1 cellular context compared by ENCODE assay signal in genomic region chr10:38094158-38094922, GRCh38.
TF ChIP-seq lines count a peak whose summit lies in the region.

Gene ZNF37A (plus strand): TSS chr10:38094337. CDS start chr10:38096618, 2,281 bp downstream.

TF ChIP-seq in HepG2, 621 proteins besides CTCF, POLR2A, EP300 and RAD21 (continued from another document and continues in another):
- TF ChIP-seq BRD4 (CRISPR knock-in tag; IDR thresholded peaks at IDR 0.05): peak; percentile 54; the same call in 1 of the 2 replicates
- TF ChIP-seq ZNF713 (CRISPR knock-in tag; IDR thresholded peaks at IDR 0.05): 0 out of 2 replicates have a peak, but pooled peaks have one; percentile 34
- 0 out of 2 replicates have a peak, but pooled peaks have one; percentile 47 for TF ChIP-seq ZSCAN5A (CRISPR knock-in tag; IDR thresholded peaks at IDR 0.05; ENCODE audit: borderline replicate concordance)
- TF ChIP-seq HNF1B (CRISPR knock-in tag; IDR thresholded peaks at IDR 0.05): peak; percentile 46; the same call in 1 of the 2 replicates
- peak; percentile 13 for TF ChIP-seq ZNF256 (CRISPR knock-in tag; conservative IDR thresholded peaks at IDR 0.05)
- TF ChIP-seq ZC3H4 (CRISPR knock-in tag; IDR thresholded peaks at IDR 0.05; ENCODE audit: borderline replicate concordance): no peak
- TF ChIP-seq TEAD2 (CRISPR knock-in tag; IDR thresholded peaks at IDR 0.05): no peak
- 0 out of 2 replicates have a peak, but pooled peaks have one; percentile 36 for TF ChIP-seq ZNF674 (CRISPR knock-in tag; IDR thresholded peaks at IDR 0.05; ENCODE audit: low read depth)
- TF ChIP-seq CENPX (CRISPR knock-in tag; IDR thresholded peaks at IDR 0.05): no peak
- 0 out of 2 replicates have a peak, but pooled peaks have one; percentile 34 for TF ChIP-seq MTF2 (CRISPR knock-in tag; IDR thresholded peaks at IDR 0.05; ENCODE audit: borderline replicate concordance)
- no peak for TF ChIP-seq ZNF34 (CRISPR knock-in tag; IDR thresholded peaks at IDR 0.05; ENCODE audit: borderline replicate concordance)
- no peak for TF ChIP-seq ZSCAN12 (CRISPR knock-in tag; IDR thresholded peaks at IDR 0.05)
- peak; percentile 55; the same call in 1 of the 2 replicates for TF ChIP-seq ZSCAN31 (CRISPR knock-in tag; IDR thresholded peaks at IDR 0.05; ENCODE audit: low read depth)
- TF ChIP-seq IRF2 (CRISPR knock-in tag; IDR thresholded peaks at IDR 0.05): peak; percentile 71
- TF ChIP-seq ZNF441 (CRISPR knock-in tag; IDR thresholded peaks at IDR 0.05; ENCODE audit: borderline replicate concordance): 0 out of 2 replicates have a peak, but pooled peaks have one; percentile 23
- no peak for TF ChIP-seq REXO4 (CRISPR knock-in tag; IDR thresholded peaks at IDR 0.05; ENCODE audit: borderline replicate concordance)
- TF ChIP-seq ZNF546 (CRISPR knock-in tag; conservative IDR thresholded peaks at IDR 0.05): 0 out of 2 replicates have a peak, but pooled peaks have one; percentile 39
- TF ChIP-seq TEF (CRISPR knock-in tag; IDR thresholded peaks at IDR 0.05): no peak
- 0 out of 2 replicates have a peak, but pooled peaks have one; percentile 12 for TF ChIP-seq FOXK1 (CRISPR knock-in tag; IDR thresholded peaks at IDR 0.05; ENCODE audit: borderline replicate concordance, low read depth)
- TF ChIP-seq MEF2D (CRISPR knock-in tag; IDR thresholded peaks at IDR 0.05): 0 out of 2 replicates have a peak, but pooled peaks have one; percentile 25
- TF ChIP-seq HOXA7 (CRISPR knock-in tag; IDR thresholded peaks at IDR 0.05): no peak
- 0 out of 2 replicates have a peak, but pooled peaks have one; percentile 39 for TF ChIP-seq ISX (CRISPR knock-in tag; conservative IDR thresholded peaks at IDR 0.05)
- TF ChIP-seq NFRKB (IDR thresholded peaks at IDR 0.05): no peak
- no peak for TF ChIP-seq ZNF629 (CRISPR knock-in tag; conservative IDR thresholded peaks at IDR 0.05)
- peak; percentile 71 for TF ChIP-seq RBFOX2 (IDR thresholded peaks at IDR 0.05; ENCODE audit: low read depth, low read length)
- no peak for TF ChIP-seq NRL (CRISPR knock-in tag; IDR thresholded peaks at IDR 0.05; ENCODE audit: borderline replicate concordance)
- no peak for TF ChIP-seq ZNF513 (CRISPR knock-in tag; conservative IDR thresholded peaks at IDR 0.05)
- peak; percentile 31; the same call in 1 of the 2 replicates for TF ChIP-seq ZNF274 (CRISPR knock-in tag; IDR thresholded peaks at IDR 0.05)
- TF ChIP-seq EHMT2 (IDR thresholded peaks at IDR 0.05; ENCODE audit: borderline replicate concordance, low read depth, low read length): no peak
- TF ChIP-seq HNF4A (CRISPR knock-in tag; IDR thresholded peaks at IDR 0.05): no peak
- peak; percentile 80 for TF ChIP-seq BORCS8-MEF2B (CRISPR knock-in tag; IDR thresholded peaks at IDR 0.05)
- TF ChIP-seq HOXD1 (CRISPR knock-in tag; IDR thresholded peaks at IDR 0.05): no peak
- peak; percentile 77; the same call in 1 of the 2 replicates for TF ChIP-seq TBX2 (CRISPR knock-in tag; IDR thresholded peaks at IDR 0.05; ENCODE audit: borderline replicate concordance)
- TF ChIP-seq SIN3A (IDR thresholded peaks at IDR 0.05; ENCODE audit: borderline replicate concordance, low read depth, low read length): peak; percentile 69; the same call in 1 of the 2 replicates
- TF ChIP-seq MYPOP (CRISPR knock-in tag; IDR thresholded peaks at IDR 0.05): peak; percentile 22; the same call in 1 of the 2 replicates
- TF ChIP-seq ZNF552 (CRISPR knock-in tag; IDR thresholded peaks at IDR 0.05; ENCODE audit: borderline replicate concordance): no peak
- peak; percentile 70 for TF ChIP-seq POLR2AphosphoS5 (IDR thresholded peaks at IDR 0.05; ENCODE audit: low read depth, low read length)
- TF ChIP-seq GFI1 (CRISPR knock-in tag; IDR thresholded peaks at IDR 0.05; ENCODE audit: borderline replicate concordance): no peak
- TF ChIP-seq ZNF678 (CRISPR knock-in tag; IDR thresholded peaks at IDR 0.05): no peak
- TF ChIP-seq LBX2 (CRISPR knock-in tag; IDR thresholded peaks at IDR 0.05; ENCODE audit: borderline replicate concordance): peak; percentile 52; the same call in 1 of the 2 replicates
- peak; percentile 13; the same call in 1 of the 2 replicates for TF ChIP-seq ZBTB38 (CRISPR knock-in tag; IDR thresholded peaks at IDR 0.05)
- TF ChIP-seq HNRNPL (IDR thresholded peaks at IDR 0.05; ENCODE audit: low read depth, low read length): 0 out of 2 replicates have a peak, but pooled peaks have one; percentile 47
- 0 out of 2 replicates have a peak, but pooled peaks have one; percentile 18 for TF ChIP-seq ZNF747 (CRISPR knock-in tag; IDR thresholded peaks at IDR 0.05; ENCODE audit: borderline replicate concordance)
- TF ChIP-seq ZNF431 (CRISPR knock-in tag; IDR thresholded peaks at IDR 0.05; ENCODE audit: borderline replicate concordance, low read depth): no peak
- no peak for TF ChIP-seq ZNF737 (CRISPR knock-in tag; IDR thresholded peaks at IDR 0.05; ENCODE audit: borderline replicate concordance)
- no peak for TF ChIP-seq SOX6 (IDR thresholded peaks at IDR 0.05)
- 0 out of 2 replicates have a peak, but pooled peaks have one; percentile 32 for TF ChIP-seq SOX6 (CRISPR knock-in tag; IDR thresholded peaks at IDR 0.05)
- peak; percentile 52 for TF ChIP-seq ZBTB14 (CRISPR knock-in tag; IDR thresholded peaks at IDR 0.05)
- TF ChIP-seq THAP8 (CRISPR knock-in tag; IDR thresholded peaks at IDR 0.05; ENCODE audit: borderline replicate concordance): peak; percentile 62; the same call in 1 of the 2 replicates
- no peak for TF ChIP-seq MIER2 (CRISPR knock-in tag; IDR thresholded peaks at IDR 0.05)
- no peak for TF ChIP-seq THRA (CRISPR knock-in tag; IDR thresholded peaks at IDR 0.05; ENCODE audit: borderline replicate concordance)
- no peak for TF ChIP-seq HOXA9 (CRISPR knock-in tag; IDR thresholded peaks at IDR 0.05; ENCODE audit: borderline replicate concordance)
- TF ChIP-seq CENPT (CRISPR knock-in tag; IDR thresholded peaks at IDR 0.05; ENCODE audit: low read depth): 0 out of 2 replicates have a peak, but pooled peaks have one; percentile 64
- TF ChIP-seq SAP130 (CRISPR knock-in tag; IDR thresholded peaks at IDR 0.05; ENCODE audit: low read depth): peak; percentile 78
- no peak; the same call in 1 of the 2 replicates for TF ChIP-seq MAFG (CRISPR knock-in tag; IDR thresholded peaks at IDR 0.05)
- no peak for TF ChIP-seq MLLT10 (CRISPR knock-in tag; IDR thresholded peaks at IDR 0.05)
- TF ChIP-seq SNAPC2 (CRISPR knock-in tag; IDR thresholded peaks at IDR 0.05): 0 out of 2 replicates have a peak, but pooled peaks have one; percentile 49
- peak; percentile 69; the same call in 1 of the 2 replicates for TF ChIP-seq ZNF746 (CRISPR knock-in tag; IDR thresholded peaks at IDR 0.05)
- no peak for TF ChIP-seq ZNF276 (CRISPR knock-in tag; IDR thresholded peaks at IDR 0.05; ENCODE audit: low read depth)
